16 cellular contexts compared by ENCODE assay signal in the genomic region with DNA sequence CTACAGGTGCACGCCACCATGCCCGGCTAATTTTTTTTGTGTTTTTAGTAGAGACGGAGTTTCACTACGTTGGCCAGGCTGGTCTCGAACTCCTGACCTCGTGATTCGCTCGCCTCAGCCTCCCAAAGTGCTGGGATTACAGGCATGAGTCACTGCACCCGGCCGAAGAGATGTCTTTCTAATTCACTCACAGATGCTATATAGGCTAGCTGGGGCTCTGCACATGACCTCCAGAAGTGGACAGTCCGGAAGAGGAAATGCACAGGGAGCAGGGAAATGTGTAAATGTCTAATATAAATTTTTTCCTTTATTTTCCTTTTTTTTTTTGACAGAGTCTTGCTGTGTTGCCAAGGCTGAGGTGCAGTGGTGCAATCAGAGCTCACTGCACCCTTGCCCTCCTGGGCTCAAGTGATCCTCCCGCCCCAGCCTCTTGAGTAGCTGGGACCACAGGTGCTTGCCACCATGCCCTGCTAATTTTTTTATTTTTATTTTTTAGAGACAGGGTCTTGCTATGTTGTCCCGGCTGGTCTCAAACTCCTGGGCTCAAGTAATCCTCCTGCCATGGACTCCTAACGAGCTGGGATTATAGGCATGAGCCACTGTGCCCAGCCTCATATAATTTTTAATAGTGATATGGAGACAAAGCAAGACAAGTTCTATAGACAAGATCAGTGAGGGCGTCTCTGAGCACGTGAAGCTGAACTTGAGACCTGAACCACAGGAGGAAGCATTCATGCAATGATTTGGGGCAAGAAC. TPM values are rescaled to one million over a fixed set of nuclear protein-coding genes. Genes with fewer than 3 reads are reported as not detected.
A peak's percentile ranks its signal among the peaks of the same experiment; 100 is the strongest.
DNase-seq lines count a peak whose midpoint lies in the region; TF ChIP-seq lines count a peak whose summit lies in the region.
"Had no signal": no experiment of that assay in that cellular context is flagged by ENCODE, and none has a peak within 500 bp of the region (broad histone marks: within the 10 kb centered on the region; RNA-seq: fewer than 3 reads in every experiment).

No MANE protein-coding gene starts in this region.

- H3K79me2 ChIP-seq in osteoblast (ENCODE audit: insufficient read depth, low read length), result peaks cover 34% of the 10 kb centered on the region

- no peaks in the 10 kb centered on the region for H3K4me1 ChIP-seq in osteoblast (ENCODE audit: insufficient read depth, low read length)
- H3K4me1 ChIP-seq: BE2C, SJCRH30 had no signal

- no peaks in the 10 kb centered on the region for H3K27me3 ChIP-seq in osteoblast (ENCODE audit: insufficient read depth, low read length)
- H3K27me3 ChIP-seq in H7 (ENCODE audit: control insufficient read depth, insufficient read depth, low read length), result no peaks in the 10 kb centered on the region
- H3K27me3 ChIP-seq: BE2C, SJCRH30 had no signal

- POLR2A ChIA-PET in RWPE1 (lab: Yijun Ruan, JAX; ENCODE audit: low non-redundant PET), result no interaction called here

- H3K4me3 ChIP-seq in osteoblast (ENCODE audit: insufficient read depth, low read length), result no peak overlapping the region
- no peak overlapping the region for H3K4me3 ChIP-seq in H7 (ENCODE audit: insufficient read depth, low read depth, low read length)
- H3K4me3 ChIP-seq: SJCRH30 had no signal

- CTCF ChIA-PET in RWPE1 (lab: Yijun Ruan, JAX), result no interaction called here

- H3K4me2 ChIP-seq in osteoblast (ENCODE audit: insufficient read depth, low read length), result no peak overlapping the region

- peak overlapping the region; percentile 29 for H3K27ac ChIP-seq in RWPE1
- no peak overlapping the region for H3K27ac ChIP-seq in osteoblast (ENCODE audit: low read depth, low read length)
- H3K27ac ChIP-seq: SJCRH30 had no signal

- H2AFZ ChIP-seq in osteoblast (ENCODE audit: low read length), result no peak overlapping the region

- H3K9me3 ChIP-seq in osteoblast (ENCODE audit: low read depth, low read length), result no peaks in the 10 kb centered on the region
- H3K9me3 ChIP-seq: SJCRH30 had no signal

- peaks cover 12% of the 10 kb centered on the region for H4K20me1 ChIP-seq in osteoblast (ENCODE audit: insufficient read depth, low read length)

- H3K36me3 ChIP-seq in osteoblast (ENCODE audit: insufficient read depth, low read length) (peaks cover 48% of the 10 kb centered on the region), H7 (replicated peaks; ENCODE audit: control insufficient read depth, insufficient read depth, low read length) (peaks cover 5% of the 10 kb centered on the region)

- TF ChIP-seq CTCF in RWPE1 (conservative IDR thresholded peaks at IDR 0.05; ENCODE audit: low read depth), result no peak
- TF ChIP-seq CTCF in osteoblast (IDR thresholded peaks at IDR 0.05; ENCODE audit: extremely low read depth, low read depth, low read length), result no peak

- DNase-seq in HCEC 1CT (peak; percentile 42), RWPE1 (ENCODE audit: low spot score) (no peak), osteoblast (ENCODE audit: insufficient read length, low spot score, missing footprints) (peak; percentile 73), pons (ENCODE audit: low spot score) (no peak), H7 (no peak)
- DNase-seq: BE2C; H9; NCI-H1105; NCI-H2029 treated with DMSO at 0.1 percent for 48 hours; NCI-H2171; NCI-H345; NCI-H524; NCI-H774; NK-92 treated with Interleukin-12 subunit alpha and Interleukin-12 subunit beta, amount 100 ng/mL, for 24 hours; SJCRH30 had no signal

RNA-seq across cellular contexts. Expression of gene GIPC1, which starts 8.4 kb away (rescaled TPM):
- 114 and 115 TPM in 2 replicates for total RNA-seq in osteoblast
- total RNA-seq in H7 (2014; rRNA removed; shearing (Covaris generic)), result 97.8 and 116 TPM in 2 replicates

RNA-seq across cellular contexts. Expression of gene PTGER1, which starts 12.4 kb away (rescaled TPM):
- total RNA-seq in osteoblast, result 0.72 and 0.88 TPM in 2 replicates
- total RNA-seq in H7 (2014; rRNA removed; shearing (Covaris generic)), result 0.22 and 0.35 TPM in 2 replicates
- total RNA-seq: A673 had no signal

RNA-seq across cellular contexts. Expression of gene DNAJB1, which starts 30.6 kb away (rescaled TPM):
- 65.1 and 70.9 TPM in 2 replicates for total RNA-seq in osteoblast
- total RNA-seq in H7 (2014; rRNA removed; shearing (Covaris generic)), result 44.6 and 46.9 TPM in 2 replicates

RNA-seq across cellular contexts. Expression of gene TECR, which starts 41.8 kb away (rescaled TPM):
- total RNA-seq in osteoblast, result 40.1 and 41.6 TPM in 2 replicates
- 88.2 and 99.4 TPM in 2 replicates for total RNA-seq in H7 (2014; rRNA removed; shearing (Covaris generic))

RNA-seq across cellular contexts. Expression of gene PKN1, which starts 54.4 kb away (rescaled TPM):
- total RNA-seq in osteoblast, result 138 and 167 TPM in 2 replicates
- total RNA-seq in H7 (2014; rRNA removed; shearing (Covaris generic)), result 108 and 127 TPM in 2 replicates

Comparison
In these comparisons a context has a peak if more than half of its experiments do, and no peak if none do; other contexts are left out.
1. DNase-seq: peak in HCEC 1CT (single experiment) and osteoblast (single experiment); none in RWPE1 (single experiment), pons (single experiment) and H7 (single experiment).